ENCODE assay signal across 11 cellular contexts in the genomic region with DNA sequence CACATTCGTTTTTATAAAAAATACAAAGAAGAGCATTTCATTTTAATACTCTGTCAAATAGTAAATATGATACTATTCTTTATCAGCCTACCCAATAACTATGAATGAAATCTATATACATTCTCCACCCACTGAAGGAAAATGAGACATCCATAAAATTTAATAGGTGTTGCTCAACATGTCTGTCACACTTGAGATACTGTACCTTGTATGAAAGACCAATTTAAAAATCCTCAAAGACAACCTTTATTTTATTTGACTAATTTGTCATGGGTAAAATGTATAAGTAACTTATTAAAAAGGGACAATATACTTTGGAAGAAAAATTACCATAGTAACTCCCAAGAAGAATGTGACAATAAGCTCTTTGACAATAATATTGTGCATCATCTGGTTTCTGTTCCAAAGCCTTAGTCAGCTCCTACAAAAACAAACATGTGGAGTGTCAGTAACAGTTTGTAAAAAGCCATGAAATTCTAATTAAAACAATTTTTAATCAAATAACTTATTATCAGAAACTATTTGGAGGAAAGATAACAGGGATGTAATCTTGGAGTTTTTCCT. TPM values are rescaled to one million over a fixed set of nuclear protein-coding genes. Genes with fewer than 3 reads are reported as not detected.
DNase-seq lines count a peak whose midpoint lies in the region; ATAC-seq, FAIRE-seq and TF ChIP-seq lines count a peak whose summit lies in the region.
"Not testable (repeated sequence)": the region's sequence is repeated elsewhere in the genome, so short reads cannot be mapped to it uniquely, and the experiment has no call there.
"Had no signal": no experiment of that assay in that cellular context is flagged by ENCODE, and none has a peak within 500 bp of the region (broad histone marks: within the 10 kb centered on the region; RNA-seq: fewer than 3 reads in every experiment).

No MANE protein-coding gene starts in this region.

- not testable (repeated sequence) for H3K79me2 ChIP-seq in hepatocyte

- peak; percentile 89 for ATAC-seq in left colon

- peak overlapping the region; percentile 91 for H3K27ac ChIP-seq in angular gyrus (ENCODE audit: low read depth, low read length)
- peak overlapping the region; percentile 33 for H3K27ac ChIP-seq in hepatocyte

- H3K4me3 ChIP-seq in hepatocyte, result not testable (repeated sequence)

- intact Hi-C loops in left colon (cut with DNase I, micrococcal nuclease), result not testable (repeated sequence)

- not testable (repeated sequence) for H4K20me1 ChIP-seq in hepatocyte (ENCODE audit: insufficient read depth, poor library complexity, severe bottlenecking)

- WGBS in hepatocyte (ENCODE audit: low lambda C conversion rate, missing lambda C conversion rate), result 62% methylated on average over 1 of the region's 1 CpG

- not testable (repeated sequence) for H3K9me3 ChIP-seq in hepatocyte (ENCODE audit: low read depth)

- FAIRE-seq in A204.1 (lab: Jason Lieb, UNC), result peak; percentile 51
- peak; percentile 26 for FAIRE-seq in endometrium (lab: Jason Lieb, UNC)

- not testable (repeated sequence) for H3K4me1 ChIP-seq in hepatocyte (ENCODE audit: insufficient read depth)

- not testable (repeated sequence) for H2AFZ ChIP-seq in hepatocyte

- not testable (repeated sequence) for H3K27me3 ChIP-seq in hepatocyte

- DNase-seq in HT-29 (ENCODE audit: low spot score) (peak; percentile 22), pons (ENCODE audit: low spot score) (peak; percentile 82), superior temporal gyrus (ENCODE audit: extremely low spot score) (peak; percentile 76)
- DNase-seq in hepatocyte (ENCODE audit: low spot score); left colon: not testable (repeated sequence)

- not testable (repeated sequence) for H3K36me3 ChIP-seq in hepatocyte (replicated peaks; ENCODE audit: insufficient read depth, low read depth)

- not testable (repeated sequence) for H3K4me2 ChIP-seq in hepatocyte

- not testable (repeated sequence) for TF ChIP-seq CTCF in hepatocyte (IDR thresholded peaks at IDR 0.05; ENCODE audit: poor library complexity)

- H3K9me2 ChIP-seq in hepatocyte (replicated peaks; ENCODE audit: insufficient read depth), result not testable (repeated sequence)

RNA-seq across cellular contexts. Expression of a gene that starts 11.5 kb away (rescaled TPM):
- 12.1 and 16.9 TPM in 2 replicates for total RNA-seq in HT-29 (2014; rRNA removed; shearing (Covaris generic))
- 11.0 and 11.2 TPM in 2 replicates for total RNA-seq in hepatocyte
- 11.0 and 15.3 TPM in 2 replicates for polyA plus RNA-seq in hepatocyte
- 10 to 100 TPM; 32.6 to 35.4 TPM for total RNA-seq in left colon

RNA-seq across cellular contexts. Expression of a gene that starts 42.0 kb away (rescaled TPM):
- total RNA-seq in HT-29 (2014; rRNA removed; shearing (Covaris generic)), result 0.05 TPM in 1 of 2 replicates, not detected in the other
- total RNA-seq in hepatocyte (1.1 and 1.3 TPM in 2 replicates), left colon (under 1 TPM in 1 of 2 donors, not detected in 1; 0.20 TPM)
- 1.2 and 1.3 TPM in 2 replicates for polyA plus RNA-seq in hepatocyte
- total RNA-seq: CD4-positive, CD25-positive, alpha-beta regulatory T cell; G401; GM12878 had no signal
